ENCODE assay signal across 14 cellular contexts in the genomic region with DNA sequence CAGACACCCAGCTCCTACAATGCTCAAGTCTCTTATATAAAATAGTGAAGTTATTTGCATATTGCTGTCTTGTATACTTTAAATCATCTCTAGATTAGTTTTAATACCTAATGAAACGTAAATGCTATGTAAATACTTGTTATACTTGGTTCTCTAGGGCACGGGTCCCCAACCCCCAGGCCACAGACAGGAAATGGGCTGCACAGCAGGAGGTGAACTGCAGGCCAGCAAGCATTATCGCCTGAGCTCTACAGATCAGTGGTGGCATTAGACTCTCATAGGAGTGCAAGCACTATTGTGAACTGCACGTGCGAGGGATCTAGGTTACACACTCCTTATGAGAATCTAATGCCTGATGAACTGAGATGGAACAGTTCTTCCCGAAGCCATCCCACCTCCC.
DNase-seq lines count a peak whose midpoint lies in the region; ATAC-seq and TF ChIP-seq lines count a peak whose summit lies in the region.
"Had no signal": no experiment of that assay in that cellular context is flagged by ENCODE, and none has a peak within 500 bp of the region (broad histone marks: within the 10 kb centered on the region; RNA-seq: fewer than 3 reads in every experiment).

No MANE protein-coding gene starts in this region.

- H3K36me3 ChIP-seq in A673 (ENCODE audit: insufficient read depth, low read length, poor library complexity, severe bottlenecking) (no peaks in the 10 kb centered on the region), SK-N-MC (ENCODE audit: insufficient read depth, low read length) (no peaks in the 10 kb centered on the region)
- H3K36me3 ChIP-seq: SJSA1 had no signal

- intact Hi-C loops in A673 (cut with micrococcal nuclease; ENCODE audit: unreplicated experiment): loop anchor here (10.0 kb wide), 1 partner anchor 811 kb away; no protein-coding TSS in a partner anchor

- BruUV-seq in A673 (replicated peaks; lab: Mats Ljungman, UMichigan): no TSS peak

- ATAC-seq in HG03354 (IDR thresholded peaks at IDR 0.05; ENCODE audit: poor library complexity, severe bottlenecking, unreplicated experiment): peak; percentile 45
- no peak for ATAC-seq in GM18907 (IDR thresholded peaks at IDR 0.05; ENCODE audit: unreplicated experiment)
- ATAC-seq: A549 had no signal

- H3K27me3 ChIP-seq in A673 (replicated peaks; ENCODE audit: insufficient read depth, low read depth, low read length, poor library complexity): no peaks in the 10 kb centered on the region
- H3K27me3 ChIP-seq: SJSA1 had no signal

- H3K9ac ChIP-seq in SK-N-MC (ENCODE audit: insufficient read length): no peak overlapping the region

- POLR2A ChIA-PET in A673 (lab: Charles Lee; ENCODE audit: low non-redundant PET): no interaction called here

- H3K27ac ChIP-seq in A673 (ENCODE audit: low read depth, low read length, poor library complexity, severe bottlenecking): no peak overlapping the region
- no peak overlapping the region for H3K27ac ChIP-seq in SK-N-MC
- H3K27ac ChIP-seq: A549, SJSA1 had no signal

- no peak for TF ChIP-seq CTCF in A673 (conservative IDR thresholded peaks at IDR 0.05; ENCODE audit: low read depth, low read length)

- H3K9me3 ChIP-seq in A673 (ENCODE audit: low read depth, low read length, poor library complexity, severe bottlenecking) (no peaks in the 10 kb centered on the region), SK-N-MC (ENCODE audit: low read depth, low read length) (no peaks in the 10 kb centered on the region)
- H3K9me3 ChIP-seq: A549, SJSA1 had no signal

- no peak overlapping the region for H3K4me3 ChIP-seq in A673 (ENCODE audit: low read depth, low read length, poor library complexity, severe bottlenecking)
- H3K4me3 ChIP-seq in SK-N-MC: no peak overlapping the region
- H3K4me3 ChIP-seq: A549, SJSA1 had no signal

- DNase-seq in A673 (ENCODE audit: low spot score): peak; percentile 42
- DNase-seq in SK-N-MC (ENCODE audit: low read depth, low spot score): peak; percentile 30
- DNase-seq in iPS DF 4.7 (ENCODE audit: extremely low read depth, low spot score): peak; percentile 49
- no peak for DNase-seq in HK-2 (ENCODE audit: unreplicated experiment)
- no peak for DNase-seq in activated CD4-positive, CD25-positive, alpha-beta regulatory T cell (lab: John Stamatoyannopoulos, UW)
- DNase-seq: Calu3, H7, NCI-H1436, NCI-H345, OCI-M1 had no signal

- no peaks in the 10 kb centered on the region for H3K4me1 ChIP-seq in A673 (ENCODE audit: insufficient read depth, low read length, poor library complexity, severe bottlenecking)
- H3K4me1 ChIP-seq: A549, SJSA1 had no signal

- CTCF ChIA-PET in A673 (lab: Charles Lee): interaction anchor here (0.6 kb wide), 1 partner anchor 22 kb away, joined by 3 read pairs; no protein-coding TSS in a partner anchor

Comparison
In these comparisons a context has a peak if more than half of its experiments do, and no peak if none do; other contexts are left out.
1. DNase-seq: peak in A673 (single experiment), SK-N-MC (single experiment) and iPS DF 4.7 (single experiment); none in HK-2 (single experiment) and activated CD4-positive, CD25-positive, alpha-beta regulatory T cell (0 of 4).